Comparison of ENCODE assay signal across 1 cellular context in the genomic region with DNA sequence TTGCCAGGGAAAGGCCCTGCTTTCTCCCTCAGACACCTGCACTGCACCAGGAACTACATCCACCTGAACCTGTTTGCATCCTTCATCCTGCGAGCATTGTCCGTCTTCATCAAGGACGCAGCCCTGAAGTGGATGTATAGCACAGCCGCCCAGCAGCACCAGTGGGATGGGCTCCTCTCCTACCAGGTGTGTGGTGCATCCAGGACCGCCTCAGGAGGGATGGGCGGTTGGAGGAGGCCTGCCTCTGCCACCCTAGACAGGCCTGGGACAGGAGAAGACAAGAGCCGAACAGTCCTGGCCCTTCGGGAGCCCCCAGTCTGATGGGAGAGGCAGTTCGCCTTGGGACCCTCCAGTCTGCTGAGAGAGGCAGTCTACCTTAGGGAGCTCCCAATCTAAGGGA.
TF ChIP-seq lines count a peak whose summit lies in the region.

No MANE protein-coding gene starts in this region.

TF ChIP-seq in H1, 55 proteins besides CTCF, POLR2A, EP300 and RAD21:
- TF ChIP-seq SAP30 (IDR thresholded peaks at IDR 0.05; ENCODE audit: insufficient read depth, insufficient replicate concordance, low read length) (no peak), JUN (IDR thresholded peaks at IDR 0.05; ENCODE audit: low read depth, low read length) (no peak), SUZ12 (IDR thresholded peaks at IDR 0.05; ENCODE audit: low read length) (no peak), GABPA (IDR thresholded peaks at IDR 0.05; ENCODE audit: borderline replicate concordance, insufficient read depth, low read length) (no peak), EZH2 (IDR thresholded peaks at IDR 0.05; ENCODE audit: low read depth, low read length, severe bottlenecking) (no peak), NRF1 (IDR thresholded peaks at IDR 0.05; ENCODE audit: low read depth, low read length) (no peak), SIN3A (conservative IDR thresholded peaks at IDR 0.05 in 1 of 2, IDR thresholded peaks at IDR 0.05 in 1 of 2; ENCODE audit: low read depth in 1 of 2, low read length in 2 of 2) (no peak), RNF2 (IDR thresholded peaks at IDR 0.05; ENCODE audit: borderline replicate concordance, low read depth, low read length, missing control alignments, poor library complexity, severe bottlenecking) (no peak), TEAD4 (IDR thresholded peaks at IDR 0.05; ENCODE audit: low read depth, low read length) (no peak), PHF8 (conservative IDR thresholded peaks at IDR 0.05; ENCODE audit: low read depth, low read length) (no peak)
- TF ChIP-seq, protein P1, sequence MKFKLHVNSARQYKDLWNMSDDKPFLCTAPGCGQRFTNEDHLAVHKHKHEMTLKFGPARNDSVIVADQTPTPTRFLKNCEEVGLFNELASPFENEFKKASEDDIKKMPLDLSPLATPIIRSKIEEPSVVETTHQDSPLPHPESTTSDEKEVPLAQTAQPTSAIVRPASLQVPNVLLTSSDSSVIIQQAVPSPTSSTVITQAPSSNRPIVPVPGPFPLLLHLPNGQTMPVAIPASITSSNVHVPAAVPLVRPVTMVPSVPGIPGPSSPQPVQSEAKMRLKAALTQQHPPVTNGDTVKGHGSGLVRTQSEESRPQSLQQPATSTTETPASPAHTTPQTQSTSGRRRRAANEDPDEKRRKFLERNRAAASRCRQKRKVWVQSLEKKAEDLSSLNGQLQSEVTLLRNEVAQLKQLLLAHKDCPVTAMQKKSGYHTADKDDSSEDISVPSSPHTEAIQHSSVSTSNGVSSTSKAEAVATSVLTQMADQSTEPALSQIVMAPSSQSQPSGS (IDR thresholded peaks at IDR 0.05; ENCODE audit: low read length), result no peak
TF ChIP-seq in H1: peak in this region for 0.
